ENCODE assay signal across 1 cellular context in the genomic region with DNA sequence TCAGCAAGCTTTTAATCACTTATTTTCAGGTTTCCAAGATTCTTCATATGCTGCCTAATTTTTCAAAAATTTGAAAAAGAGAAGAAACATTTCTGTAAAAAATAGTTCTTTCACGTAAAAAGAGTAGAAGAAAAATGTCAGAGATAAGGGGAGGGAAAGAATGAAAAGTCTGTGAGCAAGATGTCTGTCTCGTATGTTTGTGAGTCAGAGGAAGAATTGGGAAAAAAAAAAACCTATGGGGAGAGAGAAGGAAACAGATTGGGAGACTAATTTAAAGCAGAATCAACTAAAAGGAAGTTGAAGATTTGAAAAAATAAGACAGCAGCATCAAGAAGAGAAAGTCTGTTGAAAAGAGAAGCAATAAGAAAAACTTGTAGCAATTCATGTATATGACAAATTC.
TF ChIP-seq lines count a peak whose summit lies in the region.

No MANE protein-coding gene starts in this region.

TF ChIP-seq in WTC11, 78 proteins besides CTCF, POLR2A, EP300 and RAD21 (continued from another document):
- TF ChIP-seq STAT6 (CRISPR knock-in tag; conservative IDR thresholded peaks at IDR 0.05; ENCODE audit: low read depth) = no peak
